ENCODE assay signal across 1 cellular context in the genomic region with DNA sequence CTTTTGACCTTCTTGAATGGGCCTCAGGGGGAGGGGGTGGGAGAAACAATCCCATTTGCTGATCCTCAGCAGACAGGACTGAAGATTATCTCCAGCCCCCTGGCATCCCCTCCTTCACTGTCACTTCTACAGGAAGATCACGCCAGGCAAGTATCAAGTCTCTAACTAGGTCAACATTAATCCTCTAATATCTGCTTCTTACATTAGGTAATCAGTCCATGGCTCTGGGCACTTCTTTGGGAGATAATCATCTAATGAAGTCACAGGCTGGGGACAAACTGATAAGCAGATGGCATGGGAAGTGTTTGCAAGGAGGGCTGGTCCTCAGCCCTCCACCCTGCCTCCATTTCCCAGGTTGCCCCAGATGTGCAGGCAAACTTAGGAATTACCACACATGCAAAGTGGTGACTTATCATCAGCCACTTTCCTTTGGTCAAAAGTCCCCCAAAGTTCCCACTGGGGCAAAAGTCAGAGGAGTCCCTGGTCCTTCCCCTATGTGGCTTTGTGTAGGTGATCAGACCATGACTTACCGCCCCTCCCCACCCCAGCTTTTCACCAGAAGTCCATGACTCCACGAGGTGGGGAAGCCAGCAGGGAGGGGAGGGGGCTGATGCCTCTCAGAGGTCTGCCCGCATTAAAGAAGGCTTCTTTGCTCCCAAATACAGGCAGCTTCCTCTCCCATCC.
TF ChIP-seq lines count a peak whose summit lies in the region.

No MANE protein-coding gene starts in this region.

TF ChIP-seq in K562, 482 proteins besides CTCF, POLR2A, EP300 and RAD21:
- 0 out of 2 replicates have a peak, but pooled peaks have one; percentile 10 for TF ChIP-seq ARID1B (IDR thresholded peaks at IDR 0.05)
- 0 out of 2 replicates have a peak, but pooled peaks have one; percentile 15 for TF ChIP-seq SMAD4 (CRISPR knock-in tag; conservative IDR thresholded peaks at IDR 0.05)
- no peak for TF ChIP-seq PRPF4 (IDR thresholded peaks at IDR 0.05; ENCODE audit: insufficient read depth, low read depth, low read length, poor library complexity, severe bottlenecking)
- TF ChIP-seq, protein P1, sequence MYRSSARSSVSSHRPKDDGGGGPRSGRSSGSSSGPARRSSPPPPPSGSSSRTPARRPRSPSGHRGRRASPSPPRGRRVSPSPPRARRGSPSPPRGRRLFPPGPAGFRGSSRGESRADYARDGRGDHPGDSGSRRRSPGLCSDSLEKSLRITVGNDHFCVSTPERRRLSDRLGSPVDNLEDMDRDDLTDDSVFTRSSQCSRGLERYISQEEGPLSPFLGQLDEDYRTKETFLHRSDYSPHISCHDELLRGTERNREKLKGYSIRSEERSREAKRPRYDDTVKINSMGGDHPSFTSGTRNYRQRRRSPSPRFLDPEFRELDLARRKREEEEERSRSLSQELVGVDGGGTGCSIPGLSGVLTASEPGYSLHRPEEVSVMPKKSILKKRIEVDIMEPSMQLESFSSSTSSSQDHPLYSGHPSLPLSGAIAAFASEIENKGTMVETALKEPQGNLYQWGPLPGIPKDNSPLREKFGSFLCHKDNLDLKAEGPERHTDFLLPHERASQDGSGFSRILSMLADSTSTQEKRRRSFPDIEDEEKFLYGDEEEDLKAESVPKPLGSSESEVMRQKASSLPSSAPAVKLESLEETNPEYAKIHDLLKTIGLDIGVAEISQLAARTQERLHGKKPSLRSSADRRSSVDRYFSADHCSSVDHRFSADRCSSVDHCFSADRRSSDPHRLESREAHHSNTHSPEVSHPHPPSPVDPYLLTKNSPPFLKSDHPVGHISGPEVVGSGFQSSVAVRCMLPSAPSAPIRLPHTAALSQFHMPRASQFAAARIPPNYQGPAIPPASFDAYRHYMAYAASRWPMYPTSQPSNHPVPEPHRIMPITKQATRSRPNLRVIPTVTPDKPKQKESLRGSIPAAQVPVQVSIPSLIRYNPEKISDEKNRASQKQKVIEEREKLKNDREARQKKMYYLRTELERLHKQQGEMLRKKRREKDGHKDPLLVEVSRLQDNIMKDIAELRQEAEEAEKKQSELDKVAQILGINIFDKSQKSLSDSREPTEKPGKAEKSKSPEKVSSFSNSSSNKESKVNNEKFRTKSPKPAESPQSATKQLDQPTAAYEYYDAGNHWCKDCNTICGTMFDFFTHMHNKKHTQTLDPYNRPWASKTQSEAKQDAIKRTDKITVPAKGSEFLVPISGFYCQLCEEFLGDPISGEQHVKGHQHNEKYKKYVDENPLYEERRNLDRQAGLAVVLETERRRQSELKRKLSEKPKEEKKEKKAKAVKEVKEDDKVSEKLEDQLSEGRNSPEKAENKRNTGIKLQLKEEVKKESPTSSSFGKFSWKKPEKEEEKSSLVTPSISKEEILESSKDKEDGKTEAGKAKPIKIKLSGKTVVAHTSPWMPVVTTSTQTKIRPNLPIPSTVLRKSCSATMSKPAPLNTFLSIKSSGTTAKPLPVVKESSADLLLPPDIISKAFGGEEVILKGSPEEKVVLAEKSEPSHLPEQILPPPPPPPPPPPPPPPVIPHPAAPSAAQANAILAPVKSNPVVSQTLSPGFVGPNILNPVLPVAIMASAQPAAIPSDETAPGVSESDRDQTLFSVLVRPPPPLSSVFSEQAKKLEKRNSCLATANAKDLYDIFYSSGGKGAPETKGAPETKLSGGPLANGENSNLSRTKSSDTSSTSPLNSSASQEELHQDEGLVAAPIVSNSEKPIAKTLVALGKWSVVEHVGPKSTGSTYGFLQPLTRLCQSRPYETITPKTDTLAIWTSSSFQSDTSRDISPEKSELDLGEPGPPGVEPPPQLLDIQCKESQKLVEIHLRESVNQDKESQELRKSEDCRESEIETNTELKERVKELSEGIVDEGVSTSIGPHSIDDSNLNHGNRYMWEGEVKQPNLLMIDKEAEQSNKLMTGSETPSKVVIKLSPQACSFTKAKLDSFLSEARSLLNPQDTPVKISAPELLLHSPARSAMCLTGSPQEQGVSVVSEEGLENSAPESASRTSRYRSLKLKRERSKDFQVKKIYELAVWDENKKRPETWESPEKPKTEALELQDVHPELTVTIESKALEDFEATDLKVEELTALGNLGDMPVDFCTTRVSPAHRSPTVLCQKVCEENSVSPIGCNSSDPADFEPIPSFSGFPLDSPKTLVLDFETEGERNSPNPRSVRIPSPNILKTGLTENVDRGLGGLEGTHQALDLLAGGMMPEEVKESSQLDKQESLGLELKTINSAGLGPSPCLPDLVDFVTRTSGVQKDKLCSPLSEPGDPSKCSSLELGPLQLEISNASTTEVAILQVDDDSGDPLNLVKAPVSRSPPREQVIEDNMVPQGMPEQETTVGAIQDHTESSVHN (IDR thresholded peaks at IDR 0.05; ENCODE audit: borderline replicate concordance in 1 of 2, low read depth in 1 of 2) = no peak
- TF ChIP-seq SIN3A (IDR thresholded peaks at IDR 0.05; ENCODE audit: borderline replicate concordance in 2 of 2, control insufficient read depth in 1 of 2, low read depth in 2 of 2, low read length in 2 of 2) = no peak
- TF ChIP-seq BRD4 (IDR thresholded peaks at IDR 0.05) = no peak
- TF ChIP-seq MYBL2 (IDR thresholded peaks at IDR 0.05; ENCODE audit: low read depth) = no peak
- no peak for TF ChIP-seq MYBL2 (CRISPR knock-in tag; IDR thresholded peaks at IDR 0.05; ENCODE audit: borderline replicate concordance)
- no peak for TF ChIP-seq JUNB (CRISPR knock-in tag; conservative IDR thresholded peaks at IDR 0.05)
- TF ChIP-seq ZNF212 (CRISPR knock-in tag; IDR thresholded peaks at IDR 0.05) = no peak
TF ChIP-seq in K562: peak in this region for 2.
